1 cellular context compared by ENCODE assay signal in genomic region chrX:154136627-154137161, GRCh38.
TF ChIP-seq lines count a peak whose summit lies in the region.

No MANE protein-coding gene starts in this region.

TF ChIP-seq in HepG2, 621 proteins besides CTCF, POLR2A, EP300 and RAD21 (continued from another document and continues in another):
- TF ChIP-seq, protein P1, sequence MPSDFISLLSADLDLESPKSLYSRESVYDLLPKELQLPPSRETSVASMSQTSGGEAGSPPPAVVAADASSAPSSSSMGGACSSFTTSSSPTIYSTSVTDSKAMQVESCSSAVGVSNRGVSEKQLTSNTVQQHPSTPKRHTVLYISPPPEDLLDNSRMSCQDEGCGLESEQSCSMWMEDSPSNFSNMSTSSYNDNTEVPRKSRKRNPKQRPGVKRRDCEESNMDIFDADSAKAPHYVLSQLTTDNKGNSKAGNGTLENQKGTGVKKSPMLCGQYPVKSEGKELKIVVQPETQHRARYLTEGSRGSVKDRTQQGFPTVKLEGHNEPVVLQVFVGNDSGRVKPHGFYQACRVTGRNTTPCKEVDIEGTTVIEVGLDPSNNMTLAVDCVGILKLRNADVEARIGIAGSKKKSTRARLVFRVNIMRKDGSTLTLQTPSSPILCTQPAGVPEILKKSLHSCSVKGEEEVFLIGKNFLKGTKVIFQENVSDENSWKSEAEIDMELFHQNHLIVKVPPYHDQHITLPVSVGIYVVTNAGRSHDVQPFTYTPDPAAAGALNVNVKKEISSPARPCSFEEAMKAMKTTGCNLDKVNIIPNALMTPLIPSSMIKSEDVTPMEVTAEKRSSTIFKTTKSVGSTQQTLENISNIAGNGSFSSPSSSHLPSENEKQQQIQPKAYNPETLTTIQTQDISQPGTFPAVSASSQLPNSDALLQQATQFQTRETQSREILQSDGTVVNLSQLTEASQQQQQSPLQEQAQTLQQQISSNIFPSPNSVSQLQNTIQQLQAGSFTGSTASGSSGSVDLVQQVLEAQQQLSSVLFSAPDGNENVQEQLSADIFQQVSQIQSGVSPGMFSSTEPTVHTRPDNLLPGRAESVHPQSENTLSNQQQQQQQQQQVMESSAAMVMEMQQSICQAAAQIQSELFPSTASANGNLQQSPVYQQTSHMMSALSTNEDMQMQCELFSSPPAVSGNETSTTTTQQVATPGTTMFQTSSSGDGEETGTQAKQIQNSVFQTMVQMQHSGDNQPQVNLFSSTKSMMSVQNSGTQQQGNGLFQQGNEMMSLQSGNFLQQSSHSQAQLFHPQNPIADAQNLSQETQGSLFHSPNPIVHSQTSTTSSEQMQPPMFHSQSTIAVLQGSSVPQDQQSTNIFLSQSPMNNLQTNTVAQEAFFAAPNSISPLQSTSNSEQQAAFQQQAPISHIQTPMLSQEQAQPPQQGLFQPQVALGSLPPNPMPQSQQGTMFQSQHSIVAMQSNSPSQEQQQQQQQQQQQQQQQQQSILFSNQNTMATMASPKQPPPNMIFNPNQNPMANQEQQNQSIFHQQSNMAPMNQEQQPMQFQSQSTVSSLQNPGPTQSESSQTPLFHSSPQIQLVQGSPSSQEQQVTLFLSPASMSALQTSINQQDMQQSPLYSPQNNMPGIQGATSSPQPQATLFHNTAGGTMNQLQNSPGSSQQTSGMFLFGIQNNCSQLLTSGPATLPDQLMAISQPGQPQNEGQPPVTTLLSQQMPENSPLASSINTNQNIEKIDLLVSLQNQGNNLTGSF (CRISPR knock-in tag; IDR thresholded peaks at IDR 0.05), result no peak
- TF ChIP-seq ZNF691 (CRISPR knock-in tag; IDR thresholded peaks at IDR 0.05; ENCODE audit: borderline replicate concordance, low read depth) (no peak), PATZ1 (CRISPR knock-in tag; IDR thresholded peaks at IDR 0.05) (peak; percentile 51), ATM (IDR thresholded peaks at IDR 0.05; ENCODE audit: borderline replicate concordance) (no peak), BHLHE40 (IDR thresholded peaks at IDR 0.05; ENCODE audit: low read length) (no peak), IRX3 (CRISPR knock-in tag; IDR thresholded peaks at IDR 0.05; ENCODE audit: borderline replicate concordance, low read depth) (no peak), BRCA1 (CRISPR knock-in tag; IDR thresholded peaks at IDR 0.05) (no peak), ZNF597 (CRISPR knock-in tag; IDR thresholded peaks at IDR 0.05) (no peak), CBX2 (IDR thresholded peaks at IDR 0.05; ENCODE audit: low read depth, low read length) (no peak), CBX2 (CRISPR knock-in tag; IDR thresholded peaks at IDR 0.05; ENCODE audit: low read depth) (no peak), REL (CRISPR knock-in tag; conservative IDR thresholded peaks at IDR 0.05) (no peak), ZNF816 (CRISPR knock-in tag; IDR thresholded peaks at IDR 0.05; ENCODE audit: borderline replicate concordance) (no peak), KDM3A (CRISPR knock-in tag; IDR thresholded peaks at IDR 0.05; ENCODE audit: low read depth) (no peak), MED8 (CRISPR knock-in tag; IDR thresholded peaks at IDR 0.05; ENCODE audit: insufficient replicate concordance) (no peak), GATAD2A (CRISPR knock-in tag; IDR thresholded peaks at IDR 0.05) (no peak), IRF9 (CRISPR knock-in tag; IDR thresholded peaks at IDR 0.05; ENCODE audit: borderline replicate concordance) (no peak), ZNF451 (CRISPR knock-in tag; IDR thresholded peaks at IDR 0.05) (no peak), KDM2A (CRISPR knock-in tag; IDR thresholded peaks at IDR 0.05; ENCODE audit: borderline replicate concordance, low read depth) (peak; percentile 73; the same call in 1 of the 2 replicates), HMG20A (CRISPR knock-in tag; IDR thresholded peaks at IDR 0.05; ENCODE audit: borderline replicate concordance) (no peak), ZNF460 (CRISPR knock-in tag; IDR thresholded peaks at IDR 0.05; ENCODE audit: borderline replicate concordance) (no peak), RCOR2 (CRISPR knock-in tag; IDR thresholded peaks at IDR 0.05) (no peak), ZSCAN30 (CRISPR knock-in tag; IDR thresholded peaks at IDR 0.05) (no peak), ZNF101 (CRISPR knock-in tag; IDR thresholded peaks at IDR 0.05; ENCODE audit: borderline replicate concordance, low read depth) (no peak), SOX6 (IDR thresholded peaks at IDR 0.05) (no peak), SOX6 (CRISPR knock-in tag; IDR thresholded peaks at IDR 0.05) (no peak), NKX3-1 (CRISPR knock-in tag; IDR thresholded peaks at IDR 0.05) (no peak), ZNF274 (CRISPR knock-in tag; IDR thresholded peaks at IDR 0.05) (no peak), GMEB2 (CRISPR knock-in tag; IDR thresholded peaks at IDR 0.05; ENCODE audit: low read depth) (no peak), IRF2 (CRISPR knock-in tag; IDR thresholded peaks at IDR 0.05) (no peak), HNRNPLL (IDR thresholded peaks at IDR 0.05; ENCODE audit: low read depth, low read length, poor library complexity, severe bottlenecking) (peak; percentile 37), TCF7L2 (IDR thresholded peaks at IDR 0.05; ENCODE audit: low read depth, low read length) (no peak), MTA1 (CRISPR knock-in tag; IDR thresholded peaks at IDR 0.05; ENCODE audit: borderline replicate concordance) (no peak), ZNF496 (CRISPR knock-in tag; IDR thresholded peaks at IDR 0.05; ENCODE audit: insufficient replicate concordance) (no peak), EHMT2 (IDR thresholded peaks at IDR 0.05; ENCODE audit: borderline replicate concordance, low read depth, low read length) (no peak), YY1 (IDR thresholded peaks at IDR 0.05; ENCODE audit: insufficient read depth, insufficient replicate concordance, low read depth, low read length) (peak; percentile 15), STAG1 (CRISPR knock-in tag; IDR thresholded peaks at IDR 0.05) (peak; percentile 50), HOXA5 (CRISPR knock-in tag; IDR thresholded peaks at IDR 0.05) (no peak), ZNF678 (CRISPR knock-in tag; IDR thresholded peaks at IDR 0.05) (no peak), TGIF2 (CRISPR knock-in tag; IDR thresholded peaks at IDR 0.05) (no peak), XRCC5 (optimal IDR thresholded peaks at IDR 0.05; ENCODE audit: low read length) (peak; percentile 77), ZNF484 (CRISPR knock-in tag; IDR thresholded peaks at IDR 0.05; ENCODE audit: borderline replicate concordance, low read depth) (no peak), PLRG1 (conservative IDR thresholded peaks at IDR 0.05) (no peak), RBFOX2 (IDR thresholded peaks at IDR 0.05; ENCODE audit: low read depth, low read length) (no peak), ATF7 (IDR thresholded peaks at IDR 0.05) (no peak), ATF7 (CRISPR knock-in tag; IDR thresholded peaks at IDR 0.05) (no peak), MAFG (CRISPR knock-in tag; IDR thresholded peaks at IDR 0.05) (no peak), MEIS2 (CRISPR knock-in tag; IDR thresholded peaks at IDR 0.05) (no peak), ZBTB38 (CRISPR knock-in tag; IDR thresholded peaks at IDR 0.05) (no peak), DNMT1 (CRISPR knock-in tag; IDR thresholded peaks at IDR 0.05) (no peak)
- TF ChIP-seq, protein P2, sequence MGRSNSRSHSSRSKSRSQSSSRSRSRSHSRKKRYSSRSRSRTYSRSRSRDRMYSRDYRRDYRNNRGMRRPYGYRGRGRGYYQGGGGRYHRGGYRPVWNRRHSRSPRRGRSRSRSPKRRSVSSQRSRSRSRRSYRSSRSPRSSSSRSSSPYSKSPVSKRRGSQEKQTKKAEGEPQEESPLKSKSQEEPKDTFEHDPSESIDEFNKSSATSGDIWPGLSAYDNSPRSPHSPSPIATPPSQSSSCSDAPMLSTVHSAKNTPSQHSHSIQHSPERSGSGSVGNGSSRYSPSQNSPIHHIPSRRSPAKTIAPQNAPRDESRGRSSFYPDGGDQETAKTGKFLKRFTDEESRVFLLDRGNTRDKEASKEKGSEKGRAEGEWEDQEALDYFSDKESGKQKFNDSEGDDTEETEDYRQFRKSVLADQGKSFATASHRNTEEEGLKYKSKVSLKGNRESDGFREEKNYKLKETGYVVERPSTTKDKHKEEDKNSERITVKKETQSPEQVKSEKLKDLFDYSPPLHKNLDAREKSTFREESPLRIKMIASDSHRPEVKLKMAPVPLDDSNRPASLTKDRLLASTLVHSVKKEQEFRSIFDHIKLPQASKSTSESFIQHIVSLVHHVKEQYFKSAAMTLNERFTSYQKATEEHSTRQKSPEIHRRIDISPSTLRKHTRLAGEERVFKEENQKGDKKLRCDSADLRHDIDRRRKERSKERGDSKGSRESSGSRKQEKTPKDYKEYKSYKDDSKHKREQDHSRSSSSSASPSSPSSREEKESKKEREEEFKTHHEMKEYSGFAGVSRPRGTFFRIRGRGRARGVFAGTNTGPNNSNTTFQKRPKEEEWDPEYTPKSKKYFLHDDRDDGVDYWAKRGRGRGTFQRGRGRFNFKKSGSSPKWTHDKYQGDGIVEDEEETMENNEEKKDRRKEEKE (IDR thresholded peaks at IDR 0.05), result no peak
- TF ChIP-seq, protein P3, sequence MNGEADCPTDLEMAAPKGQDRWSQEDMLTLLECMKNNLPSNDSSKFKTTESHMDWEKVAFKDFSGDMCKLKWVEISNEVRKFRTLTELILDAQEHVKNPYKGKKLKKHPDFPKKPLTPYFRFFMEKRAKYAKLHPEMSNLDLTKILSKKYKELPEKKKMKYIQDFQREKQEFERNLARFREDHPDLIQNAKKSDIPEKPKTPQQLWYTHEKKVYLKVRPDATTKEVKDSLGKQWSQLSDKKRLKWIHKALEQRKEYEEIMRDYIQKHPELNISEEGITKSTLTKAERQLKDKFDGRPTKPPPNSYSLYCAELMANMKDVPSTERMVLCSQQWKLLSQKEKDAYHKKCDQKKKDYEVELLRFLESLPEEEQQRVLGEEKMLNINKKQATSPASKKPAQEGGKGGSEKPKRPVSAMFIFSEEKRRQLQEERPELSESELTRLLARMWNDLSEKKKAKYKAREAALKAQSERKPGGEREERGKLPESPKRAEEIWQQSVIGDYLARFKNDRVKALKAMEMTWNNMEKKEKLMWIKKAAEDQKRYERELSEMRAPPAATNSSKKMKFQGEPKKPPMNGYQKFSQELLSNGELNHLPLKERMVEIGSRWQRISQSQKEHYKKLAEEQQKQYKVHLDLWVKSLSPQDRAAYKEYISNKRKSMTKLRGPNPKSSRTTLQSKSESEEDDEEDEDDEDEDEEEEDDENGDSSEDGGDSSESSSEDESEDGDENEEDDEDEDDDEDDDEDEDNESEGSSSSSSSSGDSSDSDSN (CRISPR knock-in tag; IDR thresholded peaks at IDR 0.05), result no peak; the same call in 1 of the 2 replicates
- TF ChIP-seq, protein P4, sequence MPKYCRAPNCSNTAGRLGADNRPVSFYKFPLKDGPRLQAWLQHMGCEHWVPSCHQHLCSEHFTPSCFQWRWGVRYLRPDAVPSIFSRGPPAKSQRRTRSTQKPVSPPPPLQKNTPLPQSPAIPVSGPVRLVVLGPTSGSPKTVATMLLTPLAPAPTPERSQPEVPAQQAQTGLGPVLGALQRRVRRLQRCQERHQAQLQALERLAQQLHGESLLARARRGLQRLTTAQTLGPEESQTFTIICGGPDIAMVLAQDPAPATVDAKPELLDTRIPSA (CRISPR knock-in tag; IDR thresholded peaks at IDR 0.05; ENCODE audit: borderline replicate concordance), result no peak
- TF ChIP-seq, protein P5, sequence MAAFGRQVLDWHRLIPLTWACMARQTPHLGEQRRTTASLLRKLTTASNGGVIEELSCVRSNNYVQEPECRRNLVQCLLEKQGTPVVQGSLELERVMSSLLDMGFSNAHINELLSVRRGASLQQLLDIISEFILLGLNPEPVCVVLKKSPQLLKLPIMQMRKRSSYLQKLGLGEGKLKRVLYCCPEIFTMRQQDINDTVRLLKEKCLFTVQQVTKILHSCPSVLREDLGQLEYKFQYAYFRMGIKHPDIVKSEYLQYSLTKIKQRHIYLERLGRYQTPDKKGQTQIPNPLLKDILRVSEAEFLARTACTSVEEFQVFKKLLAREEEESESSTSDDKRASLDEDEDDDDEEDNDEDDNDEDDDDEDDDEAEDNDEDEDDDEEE (CRISPR knock-in tag; IDR thresholded peaks at IDR 0.05), result no peak
